In the genomic region with DNA sequence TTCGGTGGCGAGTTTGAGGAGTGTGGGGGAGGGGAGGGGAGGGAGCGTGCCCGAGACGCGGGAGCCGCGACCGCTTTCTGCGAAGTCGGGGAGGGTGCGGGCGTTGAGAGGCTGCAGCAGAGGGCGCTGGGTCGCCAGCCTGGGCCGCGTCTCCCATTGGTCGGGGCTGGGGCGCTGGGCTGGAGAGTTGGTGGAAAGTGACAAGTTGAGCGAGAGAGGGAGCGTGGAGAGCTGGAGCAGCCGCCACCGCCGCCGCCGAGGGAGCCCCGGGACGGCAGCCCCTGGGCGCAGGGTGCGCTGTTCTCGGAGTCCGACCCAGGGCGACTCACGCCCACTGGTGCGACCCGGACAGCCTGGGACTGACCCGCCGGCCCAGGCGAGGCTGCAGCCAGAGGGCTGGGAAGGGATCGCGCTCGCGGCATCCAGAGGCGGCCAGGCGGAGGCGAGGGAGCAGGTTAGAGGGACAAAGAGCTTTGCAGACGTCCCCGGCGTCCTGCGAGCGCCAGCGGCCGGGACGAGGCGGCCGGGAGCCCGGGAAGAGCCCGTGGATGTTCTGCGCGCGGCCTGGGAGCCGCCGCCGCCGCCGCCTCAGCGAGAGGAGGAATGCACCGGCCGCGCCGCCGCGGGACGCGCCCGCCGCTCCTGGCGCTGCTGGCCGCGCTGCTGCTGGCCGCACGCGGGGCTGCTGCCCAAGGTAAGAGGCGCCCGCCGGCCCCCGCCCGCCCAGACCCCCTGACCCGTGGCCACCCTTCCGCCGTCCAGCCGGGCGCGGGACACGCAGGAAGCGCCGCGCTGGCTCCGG, we compare ENCODE assay signal across 1 cellular context.
TF ChIP-seq lines count a peak whose summit lies in the region.

A gene (plus strand): TSS at position 203 of the 802 bp plus-strand sequence.

TF ChIP-seq in HEK293, 187 proteins besides CTCF, POLR2A, EP300 and RAD21 (continued from another document and continues in another):
- TF ChIP-seq SCRT2 (tag by site-specific recombination; IDR thresholded peaks at IDR 0.05), result peak; percentile 44
- TF ChIP-seq SCRT1 (tag by site-specific recombination; IDR thresholded peaks at IDR 0.05; ENCODE audit: borderline replicate concordance), result no peak
- TF ChIP-seq ZNF776 (tag by site-specific recombination; IDR thresholded peaks at IDR 0.05; ENCODE audit: borderline replicate concordance), result no peak
- TF ChIP-seq ZNF121 (tag by site-specific recombination; IDR thresholded peaks at IDR 0.05), result no peak; the same call in 1 of the 2 replicates
- TF ChIP-seq SALL2 (tag by site-specific recombination; IDR thresholded peaks at IDR 0.05; ENCODE audit: borderline replicate concordance), result no peak
- 0 out of 2 replicates have a peak, but pooled peaks have one; percentile 33 for TF ChIP-seq BCL11B (tag by site-specific recombination; IDR thresholded peaks at IDR 0.05; ENCODE audit: low read depth)
- TF ChIP-seq, protein P1, sequence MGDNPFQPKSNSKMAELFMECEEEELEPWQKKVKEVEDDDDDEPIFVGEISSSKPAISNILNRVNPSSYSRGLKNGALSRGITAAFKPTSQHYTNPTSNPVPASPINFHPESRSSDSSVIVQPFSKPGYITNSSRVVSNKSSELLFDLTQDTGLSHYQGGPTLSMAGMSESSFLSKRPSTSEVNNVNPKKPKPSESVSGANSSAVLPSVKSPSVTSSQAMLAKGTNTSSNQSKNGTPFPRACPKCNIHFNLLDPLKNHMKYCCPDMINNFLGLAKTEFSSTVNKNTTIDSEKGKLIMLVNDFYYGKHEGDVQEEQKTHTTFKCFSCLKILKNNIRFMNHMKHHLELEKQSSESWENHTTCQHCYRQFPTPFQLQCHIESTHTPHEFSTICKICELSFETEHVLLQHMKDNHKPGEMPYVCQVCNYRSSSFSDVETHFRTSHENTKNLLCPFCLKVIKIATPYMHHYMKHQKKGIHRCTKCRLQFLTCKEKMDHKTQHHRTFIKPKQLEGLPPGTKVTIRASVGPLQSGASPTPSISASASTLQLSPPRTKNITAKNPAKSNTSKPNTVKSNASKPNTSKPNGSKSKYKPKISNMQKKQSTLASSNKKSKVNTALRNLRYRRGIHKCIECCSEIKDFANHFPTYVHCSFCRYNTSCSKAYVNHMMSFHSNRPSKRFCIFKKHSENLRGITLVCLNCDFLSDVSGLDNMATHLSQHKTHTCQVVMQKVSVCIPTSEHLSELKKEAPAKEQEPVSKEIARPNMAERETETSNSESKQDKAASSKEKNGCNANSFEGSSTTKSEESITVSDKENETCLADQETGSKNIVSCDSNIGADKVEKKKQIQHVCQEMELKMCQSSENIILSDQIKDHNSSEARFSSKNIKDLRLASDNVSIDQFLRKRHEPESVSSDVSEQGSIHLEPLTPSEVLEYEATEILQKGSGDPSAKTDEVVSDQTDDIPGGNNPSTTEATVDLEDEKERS (tag by site-specific recombination; IDR thresholded peaks at IDR 0.05), result peak; percentile 49; the same call in 1 of the 2 replicates
- no peak for TF ChIP-seq TCF7L2 (IDR thresholded peaks at IDR 0.05; ENCODE audit: borderline replicate concordance, low read depth, low read length)
- peak; percentile 39; the same call in 1 of the 2 replicates for TF ChIP-seq ZFHX2 (tag by site-specific recombination; conservative IDR thresholded peaks at IDR 0.05)
- TF ChIP-seq ZSCAN23 (tag by site-specific recombination; IDR thresholded peaks at IDR 0.05), result no peak
- TF ChIP-seq ZIC2 (tag by site-specific recombination; IDR thresholded peaks at IDR 0.05), result peak; percentile 37
- TF ChIP-seq ZNF48 (tag by site-specific recombination; IDR thresholded peaks at IDR 0.05), result no peak
- no peak for TF ChIP-seq ZNF521 (tag by site-specific recombination; IDR thresholded peaks at IDR 0.05)
- TF ChIP-seq ZNF791 (tag by site-specific recombination; IDR thresholded peaks at IDR 0.05), result no peak
- TF ChIP-seq ZNF548 (tag by site-specific recombination; IDR thresholded peaks at IDR 0.05), result no peak
- TF ChIP-seq ZBTB21 (tag by site-specific recombination; IDR thresholded peaks at IDR 0.05), result no peak
- TF ChIP-seq, protein P2, sequence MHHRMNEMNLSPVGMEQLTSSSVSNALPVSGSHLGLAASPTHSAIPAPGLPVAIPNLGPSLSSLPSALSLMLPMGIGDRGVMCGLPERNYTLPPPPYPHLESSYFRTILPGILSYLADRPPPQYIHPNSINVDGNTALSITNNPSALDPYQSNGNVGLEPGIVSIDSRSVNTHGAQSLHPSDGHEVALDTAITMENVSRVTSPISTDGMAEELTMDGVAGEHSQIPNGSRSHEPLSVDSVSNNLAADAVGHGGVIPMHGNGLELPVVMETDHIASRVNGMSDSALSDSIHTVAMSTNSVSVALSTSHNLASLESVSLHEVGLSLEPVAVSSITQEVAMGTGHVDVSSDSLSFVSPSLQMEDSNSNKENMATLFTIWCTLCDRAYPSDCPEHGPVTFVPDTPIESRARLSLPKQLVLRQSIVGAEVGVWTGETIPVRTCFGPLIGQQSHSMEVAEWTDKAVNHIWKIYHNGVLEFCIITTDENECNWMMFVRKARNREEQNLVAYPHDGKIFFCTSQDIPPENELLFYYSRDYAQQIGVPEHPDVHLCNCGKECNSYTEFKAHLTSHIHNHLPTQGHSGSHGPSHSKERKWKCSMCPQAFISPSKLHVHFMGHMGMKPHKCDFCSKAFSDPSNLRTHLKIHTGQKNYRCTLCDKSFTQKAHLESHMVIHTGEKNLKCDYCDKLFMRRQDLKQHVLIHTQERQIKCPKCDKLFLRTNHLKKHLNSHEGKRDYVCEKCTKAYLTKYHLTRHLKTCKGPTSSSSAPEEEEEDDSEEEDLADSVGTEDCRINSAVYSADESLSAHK (tag by site-specific recombination; IDR thresholded peaks at IDR 0.05), result 0 out of 2 replicates have a peak, but pooled peaks have one; percentile 51
- TF ChIP-seq ZNF658 (tag by site-specific recombination; IDR thresholded peaks at IDR 0.05), result no peak
- peak; percentile 51; the same call in 1 of the 2 replicates for TF ChIP-seq ZFP69B (tag by site-specific recombination; IDR thresholded peaks at IDR 0.05)
- no peak for TF ChIP-seq ZNF404 (tag by site-specific recombination; IDR thresholded peaks at IDR 0.05)
- TF ChIP-seq ZNF571 (tag by site-specific recombination; IDR thresholded peaks at IDR 0.05), result no peak
- TF ChIP-seq, protein P3, sequence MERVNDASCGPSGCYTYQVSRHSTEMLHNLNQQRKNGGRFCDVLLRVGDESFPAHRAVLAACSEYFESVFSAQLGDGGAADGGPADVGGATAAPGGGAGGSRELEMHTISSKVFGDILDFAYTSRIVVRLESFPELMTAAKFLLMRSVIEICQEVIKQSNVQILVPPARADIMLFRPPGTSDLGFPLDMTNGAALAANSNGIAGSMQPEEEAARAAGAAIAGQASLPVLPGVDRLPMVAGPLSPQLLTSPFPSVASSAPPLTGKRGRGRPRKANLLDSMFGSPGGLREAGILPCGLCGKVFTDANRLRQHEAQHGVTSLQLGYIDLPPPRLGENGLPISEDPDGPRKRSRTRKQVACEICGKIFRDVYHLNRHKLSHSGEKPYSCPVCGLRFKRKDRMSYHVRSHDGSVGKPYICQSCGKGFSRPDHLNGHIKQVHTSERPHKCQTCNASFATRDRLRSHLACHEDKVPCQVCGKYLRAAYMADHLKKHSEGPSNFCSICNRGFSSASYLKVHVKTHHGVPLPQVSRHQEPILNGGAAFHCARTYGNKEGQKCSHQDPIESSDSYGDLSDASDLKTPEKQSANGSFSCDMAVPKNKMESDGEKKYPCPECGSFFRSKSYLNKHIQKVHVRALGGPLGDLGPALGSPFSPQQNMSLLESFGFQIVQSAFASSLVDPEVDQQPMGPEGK (tag by site-specific recombination; IDR thresholded peaks at IDR 0.05), result peak; percentile 89
- TF ChIP-seq ZNF138 (tag by site-specific recombination; IDR thresholded peaks at IDR 0.05; ENCODE audit: borderline replicate concordance), result no peak
- 0 out of 2 replicates have a peak, but pooled peaks have one; percentile 2 for TF ChIP-seq ZNF146 (tag by site-specific recombination; IDR thresholded peaks at IDR 0.05)
- no peak for TF ChIP-seq ZNF174 (tag by site-specific recombination; IDR thresholded peaks at IDR 0.05)
- TF ChIP-seq, protein P4, sequence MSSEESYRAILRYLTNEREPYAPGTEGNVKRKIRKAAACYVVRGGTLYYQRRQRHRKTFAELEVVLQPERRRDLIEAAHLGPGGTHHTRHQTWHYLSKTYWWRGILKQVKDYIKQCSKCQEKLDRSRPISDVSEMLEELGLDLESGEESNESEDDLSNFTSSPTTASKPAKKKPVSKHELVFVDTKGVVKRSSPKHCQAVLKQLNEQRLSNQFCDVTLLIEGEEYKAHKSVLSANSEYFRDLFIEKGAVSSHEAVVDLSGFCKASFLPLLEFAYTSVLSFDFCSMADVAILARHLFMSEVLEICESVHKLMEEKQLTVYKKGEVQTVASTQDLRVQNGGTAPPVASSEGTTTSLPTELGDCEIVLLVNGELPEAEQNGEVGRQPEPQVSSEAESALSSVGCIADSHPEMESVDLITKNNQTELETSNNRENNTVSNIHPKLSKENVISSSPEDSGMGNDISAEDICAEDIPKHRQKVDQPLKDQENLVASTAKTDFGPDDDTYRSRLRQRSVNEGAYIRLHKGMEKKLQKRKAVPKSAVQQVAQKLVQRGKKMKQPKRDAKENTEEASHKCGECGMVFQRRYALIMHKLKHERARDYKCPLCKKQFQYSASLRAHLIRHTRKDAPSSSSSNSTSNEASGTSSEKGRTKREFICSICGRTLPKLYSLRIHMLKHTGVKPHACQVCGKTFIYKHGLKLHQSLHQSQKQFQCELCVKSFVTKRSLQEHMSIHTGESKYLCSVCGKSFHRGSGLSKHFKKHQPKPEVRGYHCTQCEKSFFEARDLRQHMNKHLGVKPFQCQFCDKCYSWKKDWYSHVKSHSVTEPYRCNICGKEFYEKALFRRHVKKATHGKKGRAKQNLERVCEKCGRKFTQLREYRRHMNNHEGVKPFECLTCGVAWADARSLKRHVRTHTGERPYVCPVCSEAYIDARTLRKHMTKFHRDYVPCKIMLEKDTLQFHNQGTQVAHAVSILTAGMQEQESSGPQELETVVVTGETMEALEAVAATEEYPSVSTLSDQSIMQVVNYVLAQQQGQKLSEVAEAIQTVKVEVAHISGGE (tag by site-specific recombination; conservative IDR thresholded peaks at IDR 0.05; ENCODE audit: low read depth), result no peak; the same call in 1 of the 2 replicates
- TF ChIP-seq, protein P5, sequence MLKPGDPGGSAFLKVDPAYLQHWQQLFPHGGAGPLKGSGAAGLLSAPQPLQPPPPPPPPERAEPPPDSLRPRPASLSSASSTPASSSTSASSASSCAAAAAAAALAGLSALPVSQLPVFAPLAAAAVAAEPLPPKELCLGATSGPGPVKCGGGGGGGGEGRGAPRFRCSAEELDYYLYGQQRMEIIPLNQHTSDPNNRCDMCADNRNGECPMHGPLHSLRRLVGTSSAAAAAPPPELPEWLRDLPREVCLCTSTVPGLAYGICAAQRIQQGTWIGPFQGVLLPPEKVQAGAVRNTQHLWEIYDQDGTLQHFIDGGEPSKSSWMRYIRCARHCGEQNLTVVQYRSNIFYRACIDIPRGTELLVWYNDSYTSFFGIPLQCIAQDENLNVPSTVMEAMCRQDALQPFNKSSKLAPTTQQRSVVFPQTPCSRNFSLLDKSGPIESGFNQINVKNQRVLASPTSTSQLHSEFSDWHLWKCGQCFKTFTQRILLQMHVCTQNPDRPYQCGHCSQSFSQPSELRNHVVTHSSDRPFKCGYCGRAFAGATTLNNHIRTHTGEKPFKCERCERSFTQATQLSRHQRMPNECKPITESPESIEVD (tag by site-specific recombination; IDR thresholded peaks at IDR 0.05), result no peak
- TF ChIP-seq, protein P6, sequence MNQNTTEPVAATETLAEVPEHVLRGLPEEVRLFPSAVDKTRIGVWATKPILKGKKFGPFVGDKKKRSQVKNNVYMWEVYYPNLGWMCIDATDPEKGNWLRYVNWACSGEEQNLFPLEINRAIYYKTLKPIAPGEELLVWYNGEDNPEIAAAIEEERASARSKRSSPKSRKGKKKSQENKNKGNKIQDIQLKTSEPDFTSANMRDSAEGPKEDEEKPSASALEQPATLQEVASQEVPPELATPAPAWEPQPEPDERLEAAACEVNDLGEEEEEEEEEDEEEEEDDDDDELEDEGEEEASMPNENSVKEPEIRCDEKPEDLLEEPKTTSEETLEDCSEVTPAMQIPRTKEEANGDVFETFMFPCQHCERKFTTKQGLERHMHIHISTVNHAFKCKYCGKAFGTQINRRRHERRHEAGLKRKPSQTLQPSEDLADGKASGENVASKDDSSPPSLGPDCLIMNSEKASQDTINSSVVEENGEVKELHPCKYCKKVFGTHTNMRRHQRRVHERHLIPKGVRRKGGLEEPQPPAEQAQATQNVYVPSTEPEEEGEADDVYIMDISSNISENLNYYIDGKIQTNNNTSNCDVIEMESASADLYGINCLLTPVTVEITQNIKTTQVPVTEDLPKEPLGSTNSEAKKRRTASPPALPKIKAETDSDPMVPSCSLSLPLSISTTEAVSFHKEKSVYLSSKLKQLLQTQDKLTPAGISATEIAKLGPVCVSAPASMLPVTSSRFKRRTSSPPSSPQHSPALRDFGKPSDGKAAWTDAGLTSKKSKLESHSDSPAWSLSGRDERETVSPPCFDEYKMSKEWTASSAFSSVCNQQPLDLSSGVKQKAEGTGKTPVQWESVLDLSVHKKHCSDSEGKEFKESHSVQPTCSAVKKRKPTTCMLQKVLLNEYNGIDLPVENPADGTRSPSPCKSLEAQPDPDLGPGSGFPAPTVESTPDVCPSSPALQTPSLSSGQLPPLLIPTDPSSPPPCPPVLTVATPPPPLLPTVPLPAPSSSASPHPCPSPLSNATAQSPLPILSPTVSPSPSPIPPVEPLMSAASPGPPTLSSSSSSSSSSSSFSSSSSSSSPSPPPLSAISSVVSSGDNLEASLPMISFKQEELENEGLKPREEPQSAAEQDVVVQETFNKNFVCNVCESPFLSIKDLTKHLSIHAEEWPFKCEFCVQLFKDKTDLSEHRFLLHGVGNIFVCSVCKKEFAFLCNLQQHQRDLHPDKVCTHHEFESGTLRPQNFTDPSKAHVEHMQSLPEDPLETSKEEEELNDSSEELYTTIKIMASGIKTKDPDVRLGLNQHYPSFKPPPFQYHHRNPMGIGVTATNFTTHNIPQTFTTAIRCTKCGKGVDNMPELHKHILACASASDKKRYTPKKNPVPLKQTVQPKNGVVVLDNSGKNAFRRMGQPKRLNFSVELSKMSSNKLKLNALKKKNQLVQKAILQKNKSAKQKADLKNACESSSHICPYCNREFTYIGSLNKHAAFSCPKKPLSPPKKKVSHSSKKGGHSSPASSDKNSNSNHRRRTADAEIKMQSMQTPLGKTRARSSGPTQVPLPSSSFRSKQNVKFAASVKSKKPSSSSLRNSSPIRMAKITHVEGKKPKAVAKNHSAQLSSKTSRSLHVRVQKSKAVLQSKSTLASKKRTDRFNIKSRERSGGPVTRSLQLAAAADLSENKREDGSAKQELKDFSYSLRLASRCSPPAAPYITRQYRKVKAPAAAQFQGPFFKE (tag by site-specific recombination; IDR thresholded peaks at IDR 0.05; ENCODE audit: borderline replicate concordance), result no peak
- TF ChIP-seq ZNF843 (tag by site-specific recombination; IDR thresholded peaks at IDR 0.05), result peak; percentile 78
- no peak for TF ChIP-seq ZNF223 (tag by site-specific recombination; IDR thresholded peaks at IDR 0.05)
- TF ChIP-seq HOXD13 (CRISPR knock-in tag; IDR thresholded peaks at IDR 0.05; ENCODE audit: borderline replicate concordance), result no peak
- TF ChIP-seq, protein P7, sequence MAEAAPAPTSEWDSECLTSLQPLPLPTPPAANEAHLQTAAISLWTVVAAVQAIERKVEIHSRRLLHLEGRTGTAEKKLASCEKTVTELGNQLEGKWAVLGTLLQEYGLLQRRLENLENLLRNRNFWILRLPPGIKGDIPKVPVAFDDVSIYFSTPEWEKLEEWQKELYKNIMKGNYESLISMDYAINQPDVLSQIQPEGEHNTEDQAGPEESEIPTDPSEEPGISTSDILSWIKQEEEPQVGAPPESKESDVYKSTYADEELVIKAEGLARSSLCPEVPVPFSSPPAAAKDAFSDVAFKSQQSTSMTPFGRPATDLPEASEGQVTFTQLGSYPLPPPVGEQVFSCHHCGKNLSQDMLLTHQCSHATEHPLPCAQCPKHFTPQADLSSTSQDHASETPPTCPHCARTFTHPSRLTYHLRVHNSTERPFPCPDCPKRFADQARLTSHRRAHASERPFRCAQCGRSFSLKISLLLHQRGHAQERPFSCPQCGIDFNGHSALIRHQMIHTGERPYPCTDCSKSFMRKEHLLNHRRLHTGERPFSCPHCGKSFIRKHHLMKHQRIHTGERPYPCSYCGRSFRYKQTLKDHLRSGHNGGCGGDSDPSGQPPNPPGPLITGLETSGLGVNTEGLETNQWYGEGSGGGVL (tag by site-specific recombination; IDR thresholded peaks at IDR 0.05), result peak; percentile 94
